ENCODE assay signal across 20 cellular contexts in the genomic region with DNA sequence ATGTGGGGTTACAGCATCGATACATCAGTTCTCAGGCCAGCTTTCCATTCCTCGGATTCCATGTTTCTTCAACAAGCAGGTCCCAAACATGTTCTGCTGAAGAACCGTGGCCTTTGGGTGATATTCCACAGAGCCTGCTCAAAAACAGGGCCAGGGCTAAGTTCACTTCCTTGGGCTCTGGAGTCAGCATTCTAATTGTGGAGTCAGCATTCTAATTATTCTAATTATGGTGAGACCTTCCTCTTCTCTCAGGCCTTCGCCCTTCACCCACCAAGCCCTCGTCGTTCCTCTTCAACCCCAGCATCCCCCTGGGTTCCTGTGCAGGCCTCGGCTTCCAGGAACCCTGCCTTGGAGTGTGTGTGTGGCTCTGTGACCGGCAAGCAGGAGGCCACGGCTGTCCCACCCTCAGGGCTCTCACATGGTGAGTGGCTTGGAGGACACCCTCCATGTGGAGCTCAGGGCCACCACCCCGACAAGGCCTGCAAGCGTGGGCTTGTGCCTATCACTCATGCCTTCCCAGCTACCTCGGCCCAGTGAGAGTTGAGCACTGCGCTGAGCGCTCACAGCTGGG.
"Had no signal": no experiment of that assay in that cellular context is flagged by ENCODE, and none has a peak within 500 bp of the region (broad histone marks: within the 10 kb centered on the region; RNA-seq: fewer than 3 reads in every experiment).

No MANE protein-coding gene starts in this region.

- H3K27me3 Mint-ChIP-seq: stimulated activated naive CD8-positive, alpha-beta T cell treated with anti-CD3 and anti-CD28 coated beads, Interleukin-15, Interleukin-2, amounts not matched to agents 100 ng/mL and 50 ng/mL, for 24 hours had no signal

- H3K4me3 ChIP-seq: dorsolateral prefrontal cortex, left ventricle myocardium inferior, lung, right atrium auricular region, smooth muscle cell, testis, tibial nerve had no signal

- H3K4me3 Mint-ChIP-seq: central memory CD8-positive, alpha-beta T cell; natural killer cell treated with Interleukin-12 subunit alpha and Interleukin-12 subunit beta and Interleukin-15 and Interleukin-18, amount 100 ng/mL, for 72 hours; stimulated activated naive CD8-positive, alpha-beta T cell treated with anti-CD3 and anti-CD28 coated beads, Interleukin-15, Interleukin-2, amounts not matched to agents 100 ng/mL and 50 ng/mL, for 24 hours had no signal

- H3K4me1 Mint-ChIP-seq: central memory CD8-positive, alpha-beta T cell had no signal

- H3K36me3 ChIP-seq: left ventricle myocardium inferior, neutrophil, right atrium auricular region, tibial nerve had no signal

- H3K27ac Mint-ChIP-seq: natural killer cell treated with Interleukin-12 subunit alpha and Interleukin-12 subunit beta and Interleukin-15 and Interleukin-18, amount 100 ng/mL, for 72 hours; stimulated activated naive CD8-positive, alpha-beta T cell treated with anti-CD3 and anti-CD28 coated beads, Interleukin-15, Interleukin-2, amounts not matched to agents 100 ng/mL and 50 ng/mL, for 24 hours had no signal

- H3K4me2 ChIP-seq: smooth muscle cell had no signal

- DNase-seq: cortex of kidney; dorsolateral prefrontal cortex; effector memory CD4-positive, alpha-beta T cell; islet precursor cell; left ventricle myocardium inferior; mesenchymal stem cell; midbrain; posterior cingulate gyrus; stimulated activated CD4-positive, alpha-beta T cell treated with anti-CD3 and anti-CD28 coated beads, Interleukin-2, amount 100 ng/mL, for 48 hours; testis had no signal

- H3K27me3 ChIP-seq: neutrophil, right atrium auricular region, testis, tibial nerve had no signal

- H3K4me1 ChIP-seq: right atrium auricular region had no signal

- H3K27ac ChIP-seq: dorsolateral prefrontal cortex, left ventricle myocardium inferior, neutrophil, right atrium auricular region, testis, tibial nerve had no signal

- FAIRE-seq: endometrium, frontal cortex had no signal

- H3K36me3 Mint-ChIP-seq: natural killer cell treated with Interleukin-12 subunit alpha and Interleukin-12 subunit beta and Interleukin-15 and Interleukin-18, amount 100 ng/mL, for 72 hours had no signal

- H3K9me3 Mint-ChIP-seq: central memory CD8-positive, alpha-beta T cell; natural killer cell treated with Interleukin-12 subunit alpha and Interleukin-12 subunit beta and Interleukin-15 and Interleukin-18, amount 100 ng/mL, for 72 hours; stimulated activated naive CD8-positive, alpha-beta T cell treated with anti-CD3 and anti-CD28 coated beads, Interleukin-15, Interleukin-2, amounts not matched to agents 100 ng/mL and 50 ng/mL, for 24 hours had no signal

- H3K9me3 ChIP-seq: left ventricle myocardium inferior, neutrophil, right atrium auricular region, testis, tibial nerve had no signal
